ENCODE assay signal across 1 cellular context in genomic region chr15:51842265-51842664, GRCh38.
TF ChIP-seq lines count a peak whose summit lies in the region.

No MANE protein-coding gene starts in this region.

TF ChIP-seq in A549, 52 proteins besides CTCF, POLR2A, EP300 and RAD21 (continued from another document):
- TF ChIP-seq PBX3 (IDR thresholded peaks at IDR 0.05), result no peak
- TF ChIP-seq NR3C1 (IDR thresholded peaks at IDR 0.05), result no peak
- TF ChIP-seq ELK1 (IDR thresholded peaks at IDR 0.05; ENCODE audit: low read depth, low read length), result no peak
- TF ChIP-seq JUNB (IDR thresholded peaks at IDR 0.05), result no peak
- no peak for TF ChIP-seq KDM5A (IDR thresholded peaks at IDR 0.05)
- TF ChIP-seq RNF2 (IDR thresholded peaks at IDR 0.05; ENCODE audit: borderline replicate concordance, low read depth), result no peak
- no peak for TF ChIP-seq MAFK (IDR thresholded peaks at IDR 0.05; ENCODE audit: partially characterized antibody)
- TF ChIP-seq HOXB13 (CRISPR knock-in tag; IDR thresholded peaks at IDR 0.05; ENCODE audit: low read depth), result no peak
- no peak for TF ChIP-seq HMGXB4 (CRISPR knock-in tag; IDR thresholded peaks at IDR 0.05; ENCODE audit: borderline replicate concordance)
TF ChIP-seq in A549: peak in this region for 0.
